In genomic region chr5:74863726-74864125, GRCh38 we compare ENCODE assay signal across 24 cellular contexts. TPM values are rescaled to one million over a fixed set of nuclear protein-coding genes. Genes with fewer than 3 reads are reported as not detected.
A peak's percentile ranks its signal among the peaks of the same experiment; 100 is the strongest.
DNase-seq lines count a peak whose midpoint lies in the region; ATAC-seq and TF ChIP-seq lines count a peak whose summit lies in the region.
"Had no signal": no experiment of that assay in that cellular context is flagged by ENCODE, and none has a peak within 500 bp of the region (broad histone marks: within the 10 kb centered on the region; RNA-seq: fewer than 3 reads in every experiment).

No MANE protein-coding gene starts in this region.

- H3K4me3 Mint-ChIP-seq in activated naive CD4-positive, alpha-beta T cell treated with anti-CD3 and anti-CD28 coated beads, Interleukin-2, amount 50 U/mL, for 24 hours: peak overlapping the region; percentile 2

- 100% methylated on average over 1 of the region's 2 CpGs for WGBS in HUES64

- no peaks in the 10 kb centered on the region for H3K27me3 ChIP-seq in HUES64 (ENCODE audit: insufficient read depth, low read length)
- no peaks in the 10 kb centered on the region for H3K27me3 ChIP-seq in neural cell (ENCODE audit: insufficient read depth, low read depth, low read length)

- TF ChIP-seq CTCF in neural cell (IDR thresholded peaks at IDR 0.05; ENCODE audit: poor library complexity, severe bottlenecking): no peak

- H3K4me1 ChIP-seq in HUES64 (ENCODE audit: insufficient read depth, low read length): peaks cover 48% of the 10 kb centered on the region
- H3K4me1 ChIP-seq: psoas muscle, upper lobe of right lung had no signal

- TF ChIP-seq EP300 in neural cell (conservative IDR thresholded peaks at IDR 0.05; ENCODE audit: poor library complexity, severe bottlenecking): no peak

- no peaks in the 10 kb centered on the region for H3K9me3 Mint-ChIP-seq in activated naive CD4-positive, alpha-beta T cell treated with anti-CD3 and anti-CD28 coated beads, Interleukin-2, amount 50 U/mL, for 24 hours
- no peaks in the 10 kb centered on the region for H3K9me3 Mint-ChIP-seq in activated naive CD4-positive, alpha-beta T cell treated with anti-CD3 and anti-CD28 coated beads, Interleukin-2, amount 50 U/mL, for 72 hours
- H3K9me3 Mint-ChIP-seq: activated CD4-positive, alpha-beta T cell treated with anti-CD3 and anti-CD28 coated beads, Interleukin-2, amount 10 ng/mL, durations not matched to agents 7 days and 5 days; mesothelial cell of epicardium; T-helper 2 cell treated with Interferon-gamma antibody and Interleukin-4, amounts not matched to agents 5 μg/mL and 100 μg/mL, for 36 hours had no signal

- H2AFZ ChIP-seq in neural cell (ENCODE audit: low read depth, low read length): no peak overlapping the region

- no peaks in the 10 kb centered on the region for H4K20me1 ChIP-seq in neural cell (ENCODE audit: insufficient read depth)

- no peak overlapping the region for H3K4me2 ChIP-seq in neural cell (ENCODE audit: low read length)

- H3K4me1 Mint-ChIP-seq in activated naive CD4-positive, alpha-beta T cell treated with anti-CD3 and anti-CD28 coated beads, Interleukin-2, amount 50 U/mL, for 24 hours: peaks cover 58% of the 10 kb centered on the region

- H3K27me3 Mint-ChIP-seq in activated naive CD4-positive, alpha-beta T cell treated with anti-CD3 and anti-CD28 coated beads, Interleukin-2, amount 50 U/mL, for 24 hours: no peaks in the 10 kb centered on the region

- no peak for TF ChIP-seq RAD21 in neural cell (conservative IDR thresholded peaks at IDR 0.05)

- H3K79me2 ChIP-seq in neural cell (replicated peaks; ENCODE audit: insufficient read depth, low read length): peaks cover 62% of the 10 kb centered on the region

- H3K27ac ChIP-seq in HUES64 (ENCODE audit: low read depth, low read length) (no peak overlapping the region), epithelial cell of prostate (peak overlapping the region; percentile 64), neural cell (ENCODE audit: low read length) (no peak overlapping the region)
- H3K27ac ChIP-seq: left lung, psoas muscle, SK-N-MC, upper lobe of right lung, WERI-Rb-1 had no signal

- H3K9ac ChIP-seq in HUES64 (ENCODE audit: low read depth, low read length) (no peak overlapping the region), neural cell (ENCODE audit: low read length) (no peak overlapping the region)

- no peaks in the 10 kb centered on the region for H3K36me3 Mint-ChIP-seq in activated naive CD4-positive, alpha-beta T cell treated with anti-CD3 and anti-CD28 coated beads, Interleukin-2, amount 50 U/mL, for 24 hours
- H3K36me3 Mint-ChIP-seq in activated naive CD4-positive, alpha-beta T cell treated with anti-CD3 and anti-CD28 coated beads, Interleukin-2, amount 50 U/mL, for 72 hours: peaks cover 13 to 16% of the 10 kb centered on the region in 2 donors
- H3K36me3 Mint-ChIP-seq: mesothelial cell of epicardium had no signal

- H3K9me2 ChIP-seq in neural cell (ENCODE audit: insufficient read depth, low read length): no peaks in the 10 kb centered on the region

- peak overlapping the region; percentile 91 for H3K4me3 ChIP-seq in HUES64 (ENCODE audit: low read length)
- H3K4me3 ChIP-seq in neural cell (ENCODE audit: low read length): peak overlapping the region; percentile 74
- H3K4me3 ChIP-seq: left lung, psoas muscle, SK-N-MC, upper lobe of right lung had no signal

- no peak for DNase-seq in activated naive CD4-positive, alpha-beta T cell treated with anti-CD3 and anti-CD28 coated beads, Interleukin-2, amount 50 U/mL, for 72 hours (ENCODE audit: low spot score in 2 of 2)
- DNase-seq in epithelial cell of prostate (ENCODE audit: low read depth, low spot score) (no peak), cerebellar nuclear complex (lab: John Stamatoyannopoulos, UW) (no peak), NCI-H1694 treated with DMSO at 0.1 percent for 48 hours (lab: John Stamatoyannopoulos, UW) (no peak)
- DNase-seq: 8988T; activated CD4-positive, alpha-beta T cell treated with anti-CD3 and anti-CD28 coated beads, Interleukin-2, amount 10 ng/mL, durations not matched to agents 7 days and 5 days; activated naive CD4-positive, alpha-beta T cell treated with anti-CD3 and anti-CD28 coated beads, Interleukin-2, amount 50 U/mL, for 16 hours; AML-193; DMS79; head of caudate nucleus; left lung; NCI-H1105; NCI-H2029 treated with DMSO at 0.1 percent for 48 hours; NCI-H226; psoas muscle; upper lobe of right lung; WERI-Rb-1 had no signal

- no peaks in the 10 kb centered on the region for H3K9me3 ChIP-seq in HUES64 (ENCODE audit: insufficient read depth, low read depth, low read length)
- no peaks in the 10 kb centered on the region for H3K9me3 ChIP-seq in neural cell (ENCODE audit: low read length)
- H3K9me3 ChIP-seq: left lung, psoas muscle, upper lobe of right lung had no signal

- H3K27ac Mint-ChIP-seq in activated naive CD4-positive, alpha-beta T cell treated with anti-CD3 and anti-CD28 coated beads, Interleukin-2, amount 50 U/mL, for 24 hours: no peak overlapping the region
- H3K27ac Mint-ChIP-seq in activated naive CD4-positive, alpha-beta T cell treated with anti-CD3 and anti-CD28 coated beads, Interleukin-2, amount 50 U/mL, for 72 hours: no peak overlapping the region
- H3K27ac Mint-ChIP-seq: activated CD4-positive, alpha-beta T cell treated with anti-CD3 and anti-CD28 coated beads, Interleukin-2, amount 10 ng/mL, durations not matched to agents 7 days and 5 days; T-helper 2 cell treated with Interferon-gamma antibody and Interleukin-4, amounts not matched to agents 5 μg/mL and 100 μg/mL, for 36 hours had no signal

- H3F3A ChIP-seq in neural cell (ENCODE audit: insufficient read depth, low read length, poor library complexity, severe bottlenecking): no peaks in the 10 kb centered on the region

- ATAC-seq in activated naive CD4-positive, alpha-beta T cell treated with anti-CD3 and anti-CD28 coated beads, Interleukin-2, amount 50 U/mL, for 72 hours: no peak
- no peak for ATAC-seq in esophagus mucosa
- ATAC-seq: left lung, psoas muscle, upper lobe of right lung had no signal

- H3K36me3 ChIP-seq in HUES64 (ENCODE audit: insufficient read depth, low read length): no peaks in the 10 kb centered on the region
- H3K36me3 ChIP-seq in neural cell (ENCODE audit: insufficient read depth, low read length): no peaks in the 10 kb centered on the region
- H3K36me3 ChIP-seq: left lung, upper lobe of right lung, WERI-Rb-1 had no signal

TF ChIP-seq in neural cell, 6 proteins besides CTCF, POLR2A, EP300 and RAD21:
- TF ChIP-seq MXI1 (conservative IDR thresholded peaks at IDR 0.05; ENCODE audit: poor library complexity, severe bottlenecking) (no peak), TAF1 (IDR thresholded peaks at IDR 0.05; ENCODE audit: low read depth) (no peak), SMC3 (conservative IDR thresholded peaks at IDR 0.05; ENCODE audit: poor library complexity) (no peak), POLR2AphosphoS5 (IDR thresholded peaks at IDR 0.05) (no peak), EZH2 (IDR thresholded peaks at IDR 0.05; ENCODE audit: borderline replicate concordance, insufficient read depth, low read length, poor library complexity, severe bottlenecking) (no peak)
- TF ChIP-seq, protein P1, sequence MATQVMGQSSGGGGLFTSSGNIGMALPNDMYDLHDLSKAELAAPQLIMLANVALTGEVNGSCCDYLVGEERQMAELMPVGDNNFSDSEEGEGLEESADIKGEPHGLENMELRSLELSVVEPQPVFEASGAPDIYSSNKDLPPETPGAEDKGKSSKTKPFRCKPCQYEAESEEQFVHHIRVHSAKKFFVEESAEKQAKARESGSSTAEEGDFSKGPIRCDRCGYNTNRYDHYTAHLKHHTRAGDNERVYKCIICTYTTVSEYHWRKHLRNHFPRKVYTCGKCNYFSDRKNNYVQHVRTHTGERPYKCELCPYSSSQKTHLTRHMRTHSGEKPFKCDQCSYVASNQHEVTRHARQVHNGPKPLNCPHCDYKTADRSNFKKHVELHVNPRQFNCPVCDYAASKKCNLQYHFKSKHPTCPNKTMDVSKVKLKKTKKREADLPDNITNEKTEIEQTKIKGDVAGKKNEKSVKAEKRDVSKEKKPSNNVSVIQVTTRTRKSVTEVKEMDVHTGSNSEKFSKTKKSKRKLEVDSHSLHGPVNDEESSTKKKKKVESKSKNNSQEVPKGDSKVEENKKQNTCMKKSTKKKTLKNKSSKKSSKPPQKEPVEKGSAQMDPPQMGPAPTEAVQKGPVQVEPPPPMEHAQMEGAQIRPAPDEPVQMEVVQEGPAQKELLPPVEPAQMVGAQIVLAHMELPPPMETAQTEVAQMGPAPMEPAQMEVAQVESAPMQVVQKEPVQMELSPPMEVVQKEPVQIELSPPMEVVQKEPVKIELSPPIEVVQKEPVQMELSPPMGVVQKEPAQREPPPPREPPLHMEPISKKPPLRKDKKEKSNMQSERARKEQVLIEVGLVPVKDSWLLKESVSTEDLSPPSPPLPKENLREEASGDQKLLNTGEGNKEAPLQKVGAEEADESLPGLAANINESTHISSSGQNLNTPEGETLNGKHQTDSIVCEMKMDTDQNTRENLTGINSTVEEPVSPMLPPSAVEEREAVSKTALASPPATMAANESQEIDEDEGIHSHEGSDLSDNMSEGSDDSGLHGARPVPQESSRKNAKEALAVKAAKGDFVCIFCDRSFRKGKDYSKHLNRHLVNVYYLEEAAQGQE (IDR thresholded peaks at IDR 0.05; ENCODE audit: borderline replicate concordance): no peak

RNA-seq across cellular contexts. Expression of gene FAM169A, which starts 2.5 kb away (rescaled TPM):
- 1 to 10 TPM; 6.1 to 7.8 TPM for total RNA-seq in activated naive CD4-positive, alpha-beta T cell treated with anti-CD3 and anti-CD28 coated beads, Interleukin-2, amount 50 U/mL, for 72 hours
- 20.4 TPM for polyA plus RNA-seq in HUES64 (2013, experiment 1 of 2)
- 18.7 TPM for polyA plus RNA-seq in HUES64 (2013, experiment 2 of 2)
- polyA plus RNA-seq in neural cell: 40.7 and 46.7 TPM in 2 replicates
- polyA minus RNA-seq in neural cell: 156 and 170 TPM in 2 replicates
- total RNA-seq in esophagus mucosa: 1.5 TPM
